In genomic region chr7:147535619-147536200, GRCh38 we compare ENCODE assay signal across 18 cellular contexts.
DNase-seq lines count a peak whose midpoint lies in the region; ATAC-seq, FAIRE-seq and TF ChIP-seq lines count a peak whose summit lies in the region.
"Had no signal": no experiment of that assay in that cellular context is flagged by ENCODE, and none has a peak within 500 bp of the region (broad histone marks: within the 10 kb centered on the region; RNA-seq: fewer than 3 reads in every experiment).

No MANE protein-coding gene starts in this region.

- H3K9me3 ChIP-seq in A549 (no peaks in the 10 kb centered on the region), mammary epithelial cell (replicated peaks; ENCODE audit: insufficient read depth, low read length) (peaks cover 3% of the 10 kb centered on the region), upper lobe of right lung (no peaks in the 10 kb centered on the region)
- H3K9me3 ChIP-seq: transverse colon had no signal

- H3K27me3 Mint-ChIP-seq in HFFc6 (ENCODE audit: insufficient read depth): no peaks in the 10 kb centered on the region; the same call in 1 of the 2 replicates

- no peak for TF ChIP-seq POLR2A in A549 (IDR thresholded peaks at IDR 0.05; ENCODE audit: low read length)

- H3K79me2 ChIP-seq in mammary epithelial cell (ENCODE audit: insufficient read depth, low read length): no peaks in the 10 kb centered on the region

- H3K4me1 ChIP-seq in A549: no peaks in the 10 kb centered on the region
- H3K4me1 ChIP-seq in mammary epithelial cell (ENCODE audit: insufficient read depth, low read length): no peaks in the 10 kb centered on the region
- no peaks in the 10 kb centered on the region for H3K4me1 ChIP-seq in upper lobe of right lung
- H3K4me1 ChIP-seq: transverse colon had no signal

- dilution Hi-C loops in mammary epithelial cell (cut with HindIII; ENCODE audit: low sequenced_read_pairs): no loop called here

- DNase-seq in A549 (ENCODE audit: low read depth in 1 of 2, low spot score in 1 of 2) (no peak), HFFc6 (no peak), mammary epithelial cell (peak; percentile 8), kidney tubule cell (ENCODE audit: low spot score) (peak; percentile 48), upper lobe of right lung (no peak), amniotic stem cell (lab: John Stamatoyannopoulos, UW) (no peak), omental fat pad (ENCODE audit: low spot score) (no peak), iPS-NIHi11 (ENCODE audit: low spot score) (no peak)
- DNase-seq: ACHN; activated CD4-positive, alpha-beta T cell treated with anti-CD3 and anti-CD28 coated beads for 4 hours; activated gamma-delta T cell; aorta; NCI-H1694 treated with DMSO at 0.1 percent for 48 hours; NCI-H446 treated with DMSO at 0.1 percent for 48 hours; SIG-M5; transverse colon had no signal

- POLR2A ChIA-PET in A549 (lab: Yijun Ruan, JAX): no interaction called here

- peaks cover 5% of the 10 kb centered on the region; the same call in 1 of the 2 replicates for H3K36me3 Mint-ChIP-seq in HFFc6 (ENCODE audit: low read depth)

- WGBS in A549 (ENCODE audit: missing lambda C conversion rate): 71% methylated on average over 7 of the region's 7 CpGs
- 83% methylated on average over 7 of the region's 7 CpGs for WGBS in mammary epithelial cell (ENCODE audit: low coverage, missing lambda C conversion rate)

- no peak for TF ChIP-seq EP300 in A549 (IDR thresholded peaks at IDR 0.05)

- no peak for TF ChIP-seq CTCF in A549 (IDR thresholded peaks at IDR 0.05)
- TF ChIP-seq CTCF in HFFc6 (IDR thresholded peaks at IDR 0.05): no peak
- no peak for TF ChIP-seq CTCF in mammary epithelial cell (conservative IDR thresholded peaks at IDR 0.05 in 1 of 2, IDR thresholded peaks at IDR 0.05 in 1 of 2; ENCODE audit: extremely low read depth in 1 of 2, insufficient read depth in 1 of 2, low read depth in 1 of 2, low read length in 2 of 2)
- no peak for TF ChIP-seq CTCF in upper lobe of right lung (IDR thresholded peaks at IDR 0.05)
- TF ChIP-seq CTCF in omental fat pad (IDR thresholded peaks at IDR 0.05): no peak

- ATAC-seq in A549 (no peak), upper lobe of right lung (no peak), omental fat pad (ENCODE audit: low FRiP score) (no peak)

- H3K9me3 Mint-ChIP-seq in HFFc6: peaks cover 21% of the 10 kb centered on the region

- intact Hi-C loops in mammary epithelial cell (cut with micrococcal nuclease) (no loop called here), upper lobe of right lung (cut with DNase I) (no loop called here)

- in situ Hi-C loops in mammary epithelial cell (cut with MboI; ENCODE audit: low sequenced_read_pairs in 2 of 2): no loop called here

- H3K27ac ChIP-seq in A549: no peak overlapping the region
- no peak overlapping the region for H3K27ac ChIP-seq in mammary epithelial cell (ENCODE audit: insufficient read depth, low read depth, low read length)
- H3K27ac ChIP-seq in upper lobe of right lung: no peak overlapping the region
- H3K27ac ChIP-seq: epithelial cell of prostate, transverse colon had no signal

- no peak overlapping the region for H2AFZ ChIP-seq in mammary epithelial cell (ENCODE audit: low read depth, low read length)

- no peak for FAIRE-seq in A549 (lab: Jason Lieb, UNC)
- FAIRE-seq: GM12891 had no signal

- TF ChIP-seq RAD21 in A549 (conservative IDR thresholded peaks at IDR 0.05 in 1 of 2, IDR thresholded peaks at IDR 0.05 in 1 of 2): no peak

- peak overlapping the region; percentile 58; the same call in 1 of the 2 replicates for H3K27ac Mint-ChIP-seq in HFFc6

- no peak overlapping the region for H3K4me2 ChIP-seq in A549
- no peak overlapping the region for H3K4me2 ChIP-seq in mammary epithelial cell (ENCODE audit: insufficient read depth, low read depth, low read length)

- no peak overlapping the region for H3K9ac ChIP-seq in mammary epithelial cell (ENCODE audit: insufficient read depth, low read length)

- no peaks in the 10 kb centered on the region for H4K20me1 ChIP-seq in mammary epithelial cell (ENCODE audit: insufficient read depth, low read length)

- H3K4me3 ChIP-seq in A549 (no peak overlapping the region), mammary epithelial cell (replicated peaks in 1 of 3; ENCODE audit: insufficient read depth in 1 of 3, low read depth in 2 of 3, low read length in 3 of 3) (no peak overlapping the region), upper lobe of right lung (no peak overlapping the region)
- H3K4me3 ChIP-seq: transverse colon had no signal

- H3K36me3 ChIP-seq in mammary epithelial cell (ENCODE audit: insufficient read depth, low read length): no peaks in the 10 kb centered on the region
- no peaks in the 10 kb centered on the region for H3K36me3 ChIP-seq in upper lobe of right lung
- H3K36me3 ChIP-seq: transverse colon had no signal

- BruUV-seq in mammary epithelial cell (replicated peaks; lab: Mats Ljungman, UMichigan): no TSS peak

- H3K4me3 Mint-ChIP-seq in HFFc6: peak overlapping the region; percentile 38; the same call in 1 of the 2 replicates

- peaks cover 29% of the 10 kb centered on the region; the same call in 1 of the 2 replicates for H3K4me1 Mint-ChIP-seq in HFFc6 (ENCODE audit: low read depth)

- CTCF ChIA-PET in A549 (lab: Yijun Ruan, JAX): interaction anchor here (1.5 kb wide), 1 partner anchor 12 kb away, joined by 3 read pairs; no protein-coding TSS in a partner anchor
- CTCF ChIA-PET in mammary epithelial cell (lab: Charles Lee; ENCODE audit: low non-redundant PET): no interaction called here

- H3K27me3 ChIP-seq in mammary epithelial cell (ENCODE audit: insufficient read depth, low read length) (no peaks in the 10 kb centered on the region), upper lobe of right lung (no peaks in the 10 kb centered on the region)
- H3K27me3 ChIP-seq: transverse colon had no signal

TF ChIP-seq in A549, 52 proteins besides CTCF, POLR2A, EP300 and RAD21:
- TF ChIP-seq TFCP2L1 (CRISPR knock-in tag; IDR thresholded peaks at IDR 0.05) (no peak), MAFK (IDR thresholded peaks at IDR 0.05; ENCODE audit: partially characterized antibody) (peak; percentile 41)

Comparison
In these comparisons a context has a peak if more than half of its experiments do, and no peak if none do; other contexts are left out.
1. DNase-seq: peak in mammary epithelial cell (single experiment) and kidney tubule cell (single experiment); none in A549 (0 of 2), HFFc6 (single experiment), upper lobe of right lung (single experiment), amniotic stem cell (single experiment), omental fat pad (single experiment) and iPS-NIHi11 (single experiment).